1 cellular context compared by ENCODE assay signal in the genomic region with DNA sequence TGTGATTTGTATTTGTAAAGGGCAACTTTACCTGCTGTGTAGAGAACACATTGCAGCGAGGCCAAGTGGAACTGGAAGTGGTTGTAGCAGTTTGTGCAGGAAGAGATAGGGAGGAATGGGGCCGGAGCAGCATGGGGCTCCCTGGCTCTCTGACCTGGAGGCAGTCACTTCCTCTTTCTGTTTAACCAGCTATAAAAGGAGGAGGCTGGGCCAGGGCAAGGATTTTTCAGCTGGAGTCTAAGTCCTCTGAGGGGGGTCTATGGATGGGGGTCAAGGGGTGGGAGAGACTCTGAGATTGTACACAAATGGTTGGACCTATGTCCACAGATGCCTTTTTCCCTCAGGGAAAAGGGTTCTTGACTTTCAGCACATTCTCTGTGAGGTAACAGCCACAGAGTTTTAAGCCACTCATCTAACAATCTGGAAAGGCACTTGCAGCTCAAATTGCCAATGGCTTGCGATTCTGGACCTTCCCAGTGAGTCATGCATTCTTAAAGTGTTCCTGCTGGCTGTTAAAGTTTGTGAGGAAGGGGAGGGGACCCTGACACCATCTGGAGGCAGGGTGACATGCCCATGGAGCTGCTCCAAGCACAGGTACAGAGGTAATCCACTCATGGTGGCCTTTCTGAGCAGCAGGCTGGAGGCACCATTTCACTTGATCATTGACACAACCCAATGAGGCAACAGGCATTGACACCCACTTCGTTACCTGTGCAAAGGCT.
TF ChIP-seq lines count a peak whose summit lies in the region.

No MANE protein-coding gene starts in this region.

TF ChIP-seq in K562, 482 proteins besides CTCF, POLR2A, EP300 and RAD21 (continued from another document and continues in another):
- TF ChIP-seq, protein P1, sequence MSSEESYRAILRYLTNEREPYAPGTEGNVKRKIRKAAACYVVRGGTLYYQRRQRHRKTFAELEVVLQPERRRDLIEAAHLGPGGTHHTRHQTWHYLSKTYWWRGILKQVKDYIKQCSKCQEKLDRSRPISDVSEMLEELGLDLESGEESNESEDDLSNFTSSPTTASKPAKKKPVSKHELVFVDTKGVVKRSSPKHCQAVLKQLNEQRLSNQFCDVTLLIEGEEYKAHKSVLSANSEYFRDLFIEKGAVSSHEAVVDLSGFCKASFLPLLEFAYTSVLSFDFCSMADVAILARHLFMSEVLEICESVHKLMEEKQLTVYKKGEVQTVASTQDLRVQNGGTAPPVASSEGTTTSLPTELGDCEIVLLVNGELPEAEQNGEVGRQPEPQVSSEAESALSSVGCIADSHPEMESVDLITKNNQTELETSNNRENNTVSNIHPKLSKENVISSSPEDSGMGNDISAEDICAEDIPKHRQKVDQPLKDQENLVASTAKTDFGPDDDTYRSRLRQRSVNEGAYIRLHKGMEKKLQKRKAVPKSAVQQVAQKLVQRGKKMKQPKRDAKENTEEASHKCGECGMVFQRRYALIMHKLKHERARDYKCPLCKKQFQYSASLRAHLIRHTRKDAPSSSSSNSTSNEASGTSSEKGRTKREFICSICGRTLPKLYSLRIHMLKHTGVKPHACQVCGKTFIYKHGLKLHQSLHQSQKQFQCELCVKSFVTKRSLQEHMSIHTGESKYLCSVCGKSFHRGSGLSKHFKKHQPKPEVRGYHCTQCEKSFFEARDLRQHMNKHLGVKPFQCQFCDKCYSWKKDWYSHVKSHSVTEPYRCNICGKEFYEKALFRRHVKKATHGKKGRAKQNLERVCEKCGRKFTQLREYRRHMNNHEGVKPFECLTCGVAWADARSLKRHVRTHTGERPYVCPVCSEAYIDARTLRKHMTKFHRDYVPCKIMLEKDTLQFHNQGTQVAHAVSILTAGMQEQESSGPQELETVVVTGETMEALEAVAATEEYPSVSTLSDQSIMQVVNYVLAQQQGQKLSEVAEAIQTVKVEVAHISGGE (CRISPR knock-in tag; IDR thresholded peaks at IDR 0.05): peak in 2 of 3 experiments; percentile 68 to 97; a peak in 4 of 6 replicates
- TF ChIP-seq SPI1 (IDR thresholded peaks at IDR 0.05; ENCODE audit: borderline replicate concordance, low read depth, low read length) (peak; percentile 98), KAT8 (IDR thresholded peaks at IDR 0.05; ENCODE audit: low read depth) (no peak), FOXA1 (IDR thresholded peaks at IDR 0.05; ENCODE audit: borderline replicate concordance) (no peak), GABPB2 (CRISPR knock-in tag; conservative IDR thresholded peaks at IDR 0.05) (no peak), ZFPM2 (CRISPR knock-in tag; IDR thresholded peaks at IDR 0.05) (no peak), GABPA (tag; conservative IDR thresholded peaks at IDR 0.05; ENCODE audit: low read depth) (peak; percentile 89), TEAD1 (CRISPR knock-in tag; IDR thresholded peaks at IDR 0.05) (no peak), TAF1 (IDR thresholded peaks at IDR 0.05; ENCODE audit: control insufficient read depth, extremely low read depth, insufficient read depth, low read length, severe bottlenecking) (no peak), HDAC6 (IDR thresholded peaks at IDR 0.05; ENCODE audit: low read depth, low read length) (no peak), ZNF232 (CRISPR knock-in tag; IDR thresholded peaks at IDR 0.05) (no peak), ZNF766 (CRISPR knock-in tag; conservative IDR thresholded peaks at IDR 0.05) (0 out of 2 replicates have a peak, but pooled peaks have one; percentile 48), ETV5 (CRISPR knock-in tag; IDR thresholded peaks at IDR 0.05; ENCODE audit: low read depth) (no peak), ZNF143 (CRISPR knock-in tag; IDR thresholded peaks at IDR 0.05) (no peak), PTRF (tag; IDR thresholded peaks at IDR 0.05) (no peak), TSC22D4 (tag; IDR thresholded peaks at IDR 0.05) (no peak)
- TF ChIP-seq, protein P2, sequence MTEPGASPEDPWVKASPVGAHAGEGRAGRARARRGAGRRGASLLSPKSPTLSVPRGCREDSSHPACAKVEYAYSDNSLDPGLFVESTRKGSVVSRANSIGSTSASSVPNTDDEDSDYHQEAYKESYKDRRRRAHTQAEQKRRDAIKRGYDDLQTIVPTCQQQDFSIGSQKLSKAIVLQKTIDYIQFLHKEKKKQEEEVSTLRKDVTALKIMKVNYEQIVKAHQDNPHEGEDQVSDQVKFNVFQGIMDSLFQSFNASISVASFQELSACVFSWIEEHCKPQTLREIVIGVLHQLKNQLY (CRISPR knock-in tag; conservative IDR thresholded peaks at IDR 0.05): no peak
- TF ChIP-seq, protein P3, sequence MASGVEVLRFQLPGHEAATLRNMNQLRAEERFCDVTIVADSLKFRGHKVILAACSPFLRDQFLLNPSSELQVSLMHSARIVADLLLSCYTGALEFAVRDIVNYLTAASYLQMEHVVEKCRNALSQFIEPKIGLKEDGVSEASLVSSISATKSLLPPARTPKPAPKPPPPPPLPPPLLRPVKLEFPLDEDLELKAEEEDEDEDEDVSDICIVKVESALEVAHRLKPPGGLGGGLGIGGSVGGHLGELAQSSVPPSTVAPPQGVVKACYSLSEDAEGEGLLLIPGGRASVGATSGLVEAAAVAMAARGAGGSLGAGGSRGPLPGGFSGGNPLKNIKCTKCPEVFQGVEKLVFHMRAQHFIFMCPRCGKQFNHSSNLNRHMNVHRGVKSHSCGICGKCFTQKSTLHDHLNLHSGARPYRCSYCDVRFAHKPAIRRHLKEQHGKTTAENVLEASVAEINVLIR (CRISPR knock-in tag; IDR thresholded peaks at IDR 0.05): no peak
- TF ChIP-seq, protein P4, sequence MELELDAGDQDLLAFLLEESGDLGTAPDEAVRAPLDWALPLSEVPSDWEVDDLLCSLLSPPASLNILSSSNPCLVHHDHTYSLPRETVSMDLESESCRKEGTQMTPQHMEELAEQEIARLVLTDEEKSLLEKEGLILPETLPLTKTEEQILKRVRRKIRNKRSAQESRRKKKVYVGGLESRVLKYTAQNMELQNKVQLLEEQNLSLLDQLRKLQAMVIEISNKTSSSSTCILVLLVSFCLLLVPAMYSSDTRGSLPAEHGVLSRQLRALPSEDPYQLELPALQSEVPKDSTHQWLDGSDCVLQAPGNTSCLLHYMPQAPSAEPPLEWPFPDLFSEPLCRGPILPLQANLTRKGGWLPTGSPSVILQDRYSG (tag; conservative IDR thresholded peaks at IDR 0.05; ENCODE audit: low read depth): no peak
- TF ChIP-seq, protein P5, sequence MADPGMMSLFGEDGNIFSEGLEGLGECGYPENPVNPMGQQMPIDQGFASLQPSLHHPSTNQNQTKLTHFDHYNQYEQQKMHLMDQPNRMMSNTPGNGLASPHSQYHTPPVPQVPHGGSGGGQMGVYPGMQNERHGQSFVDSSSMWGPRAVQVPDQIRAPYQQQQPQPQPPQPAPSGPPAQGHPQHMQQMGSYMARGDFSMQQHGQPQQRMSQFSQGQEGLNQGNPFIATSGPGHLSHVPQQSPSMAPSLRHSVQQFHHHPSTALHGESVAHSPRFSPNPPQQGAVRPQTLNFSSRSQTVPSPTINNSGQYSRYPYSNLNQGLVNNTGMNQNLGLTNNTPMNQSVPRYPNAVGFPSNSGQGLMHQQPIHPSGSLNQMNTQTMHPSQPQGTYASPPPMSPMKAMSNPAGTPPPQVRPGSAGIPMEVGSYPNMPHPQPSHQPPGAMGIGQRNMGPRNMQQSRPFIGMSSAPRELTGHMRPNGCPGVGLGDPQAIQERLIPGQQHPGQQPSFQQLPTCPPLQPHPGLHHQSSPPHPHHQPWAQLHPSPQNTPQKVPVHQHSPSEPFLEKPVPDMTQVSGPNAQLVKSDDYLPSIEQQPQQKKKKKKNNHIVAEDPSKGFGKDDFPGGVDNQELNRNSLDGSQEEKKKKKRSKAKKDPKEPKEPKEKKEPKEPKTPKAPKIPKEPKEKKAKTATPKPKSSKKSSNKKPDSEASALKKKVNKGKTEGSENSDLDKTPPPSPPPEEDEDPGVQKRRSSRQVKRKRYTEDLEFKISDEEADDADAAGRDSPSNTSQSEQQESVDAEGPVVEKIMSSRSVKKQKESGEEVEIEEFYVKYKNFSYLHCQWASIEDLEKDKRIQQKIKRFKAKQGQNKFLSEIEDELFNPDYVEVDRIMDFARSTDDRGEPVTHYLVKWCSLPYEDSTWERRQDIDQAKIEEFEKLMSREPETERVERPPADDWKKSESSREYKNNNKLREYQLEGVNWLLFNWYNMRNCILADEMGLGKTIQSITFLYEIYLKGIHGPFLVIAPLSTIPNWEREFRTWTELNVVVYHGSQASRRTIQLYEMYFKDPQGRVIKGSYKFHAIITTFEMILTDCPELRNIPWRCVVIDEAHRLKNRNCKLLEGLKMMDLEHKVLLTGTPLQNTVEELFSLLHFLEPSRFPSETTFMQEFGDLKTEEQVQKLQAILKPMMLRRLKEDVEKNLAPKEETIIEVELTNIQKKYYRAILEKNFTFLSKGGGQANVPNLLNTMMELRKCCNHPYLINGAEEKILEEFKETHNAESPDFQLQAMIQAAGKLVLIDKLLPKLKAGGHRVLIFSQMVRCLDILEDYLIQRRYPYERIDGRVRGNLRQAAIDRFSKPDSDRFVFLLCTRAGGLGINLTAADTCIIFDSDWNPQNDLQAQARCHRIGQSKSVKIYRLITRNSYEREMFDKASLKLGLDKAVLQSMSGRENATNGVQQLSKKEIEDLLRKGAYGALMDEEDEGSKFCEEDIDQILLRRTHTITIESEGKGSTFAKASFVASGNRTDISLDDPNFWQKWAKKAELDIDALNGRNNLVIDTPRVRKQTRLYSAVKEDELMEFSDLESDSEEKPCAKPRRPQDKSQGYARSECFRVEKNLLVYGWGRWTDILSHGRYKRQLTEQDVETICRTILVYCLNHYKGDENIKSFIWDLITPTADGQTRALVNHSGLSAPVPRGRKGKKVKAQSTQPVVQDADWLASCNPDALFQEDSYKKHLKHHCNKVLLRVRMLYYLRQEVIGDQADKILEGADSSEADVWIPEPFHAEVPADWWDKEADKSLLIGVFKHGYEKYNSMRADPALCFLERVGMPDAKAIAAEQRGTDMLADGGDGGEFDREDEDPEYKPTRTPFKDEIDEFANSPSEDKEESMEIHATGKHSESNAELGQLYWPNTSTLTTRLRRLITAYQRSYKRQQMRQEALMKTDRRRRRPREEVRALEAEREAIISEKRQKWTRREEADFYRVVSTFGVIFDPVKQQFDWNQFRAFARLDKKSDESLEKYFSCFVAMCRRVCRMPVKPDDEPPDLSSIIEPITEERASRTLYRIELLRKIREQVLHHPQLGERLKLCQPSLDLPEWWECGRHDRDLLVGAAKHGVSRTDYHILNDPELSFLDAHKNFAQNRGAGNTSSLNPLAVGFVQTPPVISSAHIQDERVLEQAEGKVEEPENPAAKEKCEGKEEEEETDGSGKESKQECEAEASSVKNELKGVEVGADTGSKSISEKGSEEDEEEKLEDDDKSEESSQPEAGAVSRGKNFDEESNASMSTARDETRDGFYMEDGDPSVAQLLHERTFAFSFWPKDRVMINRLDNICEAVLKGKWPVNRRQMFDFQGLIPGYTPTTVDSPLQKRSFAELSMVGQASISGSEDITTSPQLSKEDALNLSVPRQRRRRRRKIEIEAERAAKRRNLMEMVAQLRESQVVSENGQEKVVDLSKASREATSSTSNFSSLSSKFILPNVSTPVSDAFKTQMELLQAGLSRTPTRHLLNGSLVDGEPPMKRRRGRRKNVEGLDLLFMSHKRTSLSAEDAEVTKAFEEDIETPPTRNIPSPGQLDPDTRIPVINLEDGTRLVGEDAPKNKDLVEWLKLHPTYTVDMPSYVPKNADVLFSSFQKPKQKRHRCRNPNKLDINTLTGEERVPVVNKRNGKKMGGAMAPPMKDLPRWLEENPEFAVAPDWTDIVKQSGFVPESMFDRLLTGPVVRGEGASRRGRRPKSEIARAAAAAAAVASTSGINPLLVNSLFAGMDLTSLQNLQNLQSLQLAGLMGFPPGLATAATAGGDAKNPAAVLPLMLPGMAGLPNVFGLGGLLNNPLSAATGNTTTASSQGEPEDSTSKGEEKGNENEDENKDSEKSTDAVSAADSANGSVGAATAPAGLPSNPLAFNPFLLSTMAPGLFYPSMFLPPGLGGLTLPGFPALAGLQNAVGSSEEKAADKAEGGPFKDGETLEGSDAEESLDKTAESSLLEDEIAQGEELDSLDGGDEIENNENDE (IDR thresholded peaks at IDR 0.05; ENCODE audit: low read depth, low read length): no peak
- TF ChIP-seq, protein P6, sequence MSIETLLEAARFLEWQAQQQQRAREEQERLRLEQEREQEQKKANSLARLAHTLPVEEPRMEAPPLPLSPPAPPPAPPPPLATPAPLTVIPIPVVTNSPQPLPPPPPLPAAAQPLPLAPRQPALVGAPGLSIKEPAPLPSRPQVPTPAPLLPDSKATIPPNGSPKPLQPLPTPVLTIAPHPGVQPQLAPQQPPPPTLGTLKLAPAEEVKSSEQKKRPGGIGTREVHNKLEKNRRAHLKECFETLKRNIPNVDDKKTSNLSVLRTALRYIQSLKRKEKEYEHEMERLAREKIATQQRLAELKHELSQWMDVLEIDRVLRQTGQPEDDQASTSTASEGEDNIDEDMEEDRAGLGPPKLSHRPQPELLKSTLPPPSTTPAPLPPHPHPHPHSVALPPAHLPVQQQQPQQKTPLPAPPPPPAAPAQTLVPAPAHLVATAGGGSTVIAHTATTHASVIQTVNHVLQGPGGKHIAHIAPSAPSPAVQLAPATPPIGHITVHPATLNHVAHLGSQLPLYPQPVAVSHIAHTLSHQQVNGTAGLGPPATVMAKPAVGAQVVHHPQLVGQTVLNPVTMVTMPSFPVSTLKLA (conservative IDR thresholded peaks at IDR 0.05): no peak
- TF ChIP-seq, protein P7, sequence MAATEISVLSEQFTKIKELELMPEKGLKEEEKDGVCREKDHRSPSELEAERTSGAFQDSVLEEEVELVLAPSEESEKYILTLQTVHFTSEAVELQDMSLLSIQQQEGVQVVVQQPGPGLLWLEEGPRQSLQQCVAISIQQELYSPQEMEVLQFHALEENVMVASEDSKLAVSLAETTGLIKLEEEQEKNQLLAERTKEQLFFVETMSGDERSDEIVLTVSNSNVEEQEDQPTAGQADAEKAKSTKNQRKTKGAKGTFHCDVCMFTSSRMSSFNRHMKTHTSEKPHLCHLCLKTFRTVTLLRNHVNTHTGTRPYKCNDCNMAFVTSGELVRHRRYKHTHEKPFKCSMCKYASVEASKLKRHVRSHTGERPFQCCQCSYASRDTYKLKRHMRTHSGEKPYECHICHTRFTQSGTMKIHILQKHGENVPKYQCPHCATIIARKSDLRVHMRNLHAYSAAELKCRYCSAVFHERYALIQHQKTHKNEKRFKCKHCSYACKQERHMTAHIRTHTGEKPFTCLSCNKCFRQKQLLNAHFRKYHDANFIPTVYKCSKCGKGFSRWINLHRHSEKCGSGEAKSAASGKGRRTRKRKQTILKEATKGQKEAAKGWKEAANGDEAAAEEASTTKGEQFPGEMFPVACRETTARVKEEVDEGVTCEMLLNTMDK (IDR thresholded peaks at IDR 0.05; ENCODE audit: borderline replicate concordance, insufficient read depth, low read depth, low read length, poor library complexity, severe bottlenecking): no peak
- TF ChIP-seq, protein P8, sequence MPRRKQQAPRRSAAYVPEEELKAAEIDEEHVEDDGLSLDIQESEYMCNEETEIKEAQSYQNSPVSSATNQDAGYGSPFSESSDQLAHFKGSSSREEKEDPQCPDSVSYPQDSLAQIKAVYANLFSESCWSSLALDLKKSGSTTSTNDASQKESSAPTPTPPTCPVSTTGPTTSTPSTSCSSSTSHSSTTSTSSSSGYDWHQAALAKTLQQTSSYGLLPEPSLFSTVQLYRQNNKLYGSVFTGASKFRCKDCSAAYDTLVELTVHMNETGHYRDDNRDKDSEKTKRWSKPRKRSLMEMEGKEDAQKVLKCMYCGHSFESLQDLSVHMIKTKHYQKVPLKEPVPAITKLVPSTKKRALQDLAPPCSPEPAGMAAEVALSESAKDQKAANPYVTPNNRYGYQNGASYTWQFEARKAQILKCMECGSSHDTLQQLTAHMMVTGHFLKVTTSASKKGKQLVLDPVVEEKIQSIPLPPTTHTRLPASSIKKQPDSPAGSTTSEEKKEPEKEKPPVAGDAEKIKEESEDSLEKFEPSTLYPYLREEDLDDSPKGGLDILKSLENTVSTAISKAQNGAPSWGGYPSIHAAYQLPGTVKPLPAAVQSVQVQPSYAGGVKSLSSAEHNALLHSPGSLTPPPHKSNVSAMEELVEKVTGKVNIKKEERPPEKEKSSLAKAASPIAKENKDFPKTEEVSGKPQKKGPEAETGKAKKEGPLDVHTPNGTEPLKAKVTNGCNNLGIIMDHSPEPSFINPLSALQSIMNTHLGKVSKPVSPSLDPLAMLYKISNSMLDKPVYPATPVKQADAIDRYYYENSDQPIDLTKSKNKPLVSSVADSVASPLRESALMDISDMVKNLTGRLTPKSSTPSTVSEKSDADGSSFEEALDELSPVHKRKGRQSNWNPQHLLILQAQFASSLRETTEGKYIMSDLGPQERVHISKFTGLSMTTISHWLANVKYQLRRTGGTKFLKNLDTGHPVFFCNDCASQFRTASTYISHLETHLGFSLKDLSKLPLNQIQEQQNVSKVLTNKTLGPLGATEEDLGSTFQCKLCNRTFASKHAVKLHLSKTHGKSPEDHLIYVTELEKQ (CRISPR knock-in tag; IDR thresholded peaks at IDR 0.05): no peak
